12 cellular contexts compared by ENCODE assay signal in the genomic region with DNA sequence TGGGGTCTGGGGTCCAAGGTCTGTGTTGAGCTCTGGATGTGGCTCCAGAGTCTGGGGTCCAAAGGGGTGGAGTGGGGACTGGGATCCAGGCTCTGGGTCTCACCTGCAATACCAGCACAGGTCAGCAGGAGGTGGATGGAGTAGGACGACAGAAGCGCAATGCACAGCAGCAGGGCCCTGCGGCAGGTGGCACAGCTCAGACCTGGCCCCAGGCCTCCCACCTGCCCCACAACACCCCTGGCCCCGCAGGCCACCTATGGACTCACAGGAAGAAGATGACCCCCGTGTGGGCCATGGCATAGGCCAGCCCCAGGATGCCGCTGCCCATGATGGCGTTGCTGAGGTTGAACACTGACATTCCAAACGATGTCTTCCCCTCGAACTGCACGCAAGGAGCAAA. TPM values are rescaled to one million over a fixed set of nuclear protein-coding genes. Genes with fewer than 3 reads are reported as not detected.
A peak's percentile ranks its signal among the peaks of the same experiment; 100 is the strongest.
DNase-seq lines count a peak whose midpoint lies in the region; ATAC-seq and TF ChIP-seq lines count a peak whose summit lies in the region.
"Had no signal": no experiment of that assay in that cellular context is flagged by ENCODE, and none has a peak within 500 bp of the region (broad histone marks: within the 10 kb centered on the region; RNA-seq: fewer than 3 reads in every experiment).

No MANE protein-coding gene starts in this region.

- peaks cover 21% of the 10 kb centered on the region for H3K36me3 Mint-ChIP-seq in CD4-positive, alpha-beta T cell (ENCODE audit: low read depth)
- peaks cover 41% of the 10 kb centered on the region for H3K36me3 Mint-ChIP-seq in activated naive CD8-positive, alpha-beta T cell treated with anti-CD3 and anti-CD28 coated beads, Interleukin-2, amount 50 U/mL, for 24 hours (ENCODE audit: low read depth)
- H3K36me3 Mint-ChIP-seq in neural crest cell (ENCODE audit: low read depth), result peaks cover 4% of the 10 kb centered on the region

- H3K27me3 Mint-ChIP-seq in CD4-positive, alpha-beta T cell, result no peaks in the 10 kb centered on the region
- no peaks in the 10 kb centered on the region for H3K27me3 Mint-ChIP-seq in activated naive CD8-positive, alpha-beta T cell treated with anti-CD3 and anti-CD28 coated beads, Interleukin-2, amount 50 U/mL, for 24 hours
- H3K27me3 Mint-ChIP-seq in neural crest cell (ENCODE audit: low read depth), result peaks cover 33% of the 10 kb centered on the region

- H3K4me3 Mint-ChIP-seq in CD4-positive, alpha-beta T cell, result peak overlapping the region; percentile 67
- H3K4me3 Mint-ChIP-seq in activated naive CD8-positive, alpha-beta T cell treated with anti-CD3 and anti-CD28 coated beads, Interleukin-2, amount 50 U/mL, for 24 hours, result peak overlapping the region; percentile 95
- no peak overlapping the region for H3K4me3 Mint-ChIP-seq in neural crest cell

- POLR2A ChIA-PET in CD4-positive, alpha-beta T cell (lab: Charles Lee), result no interaction called here

- peak overlapping the region; percentile 92 for H3K4me3 ChIP-seq in NB4 (ENCODE audit: low read depth, low read length)

- CTCF ChIA-PET in CD4-positive, alpha-beta T cell (lab: Charles Lee), result no interaction called here

- DNase-seq in CD4-positive, alpha-beta T cell, result no peak
- peak; percentile 34 for DNase-seq in NB4 (ENCODE audit: low read depth)
- peak; percentile 62 for DNase-seq in activated naive CD8-positive, alpha-beta T cell treated with anti-CD3 and anti-CD28 coated beads, Interleukin-2, amount 50 U/mL, for 24 hours
- no peak for DNase-seq in neural crest cell (ENCODE audit: low read depth, low spot score)
- DNase-seq in NCI-H526 (lab: John Stamatoyannopoulos, UW), result no peak
- DNase-seq: dorsolateral prefrontal cortex, left lung, NCI-H1105 treated with DMSO at 0.1 percent for 48 hours, T1000 had no signal

- no peaks in the 10 kb centered on the region for H3K9me3 ChIP-seq in CD4-positive, alpha-beta T cell (ENCODE audit: control insufficient read depth, low read length)
- H3K9me3 ChIP-seq: left lung had no signal

- no peak for TF ChIP-seq CTCF in CD4-positive, alpha-beta T cell (IDR thresholded peaks at IDR 0.05)
- TF ChIP-seq CTCF in NB4 (IDR thresholded peaks at IDR 0.05; ENCODE audit: low read depth, low read length) (peak; percentile 27), neural crest cell (conservative IDR thresholded peaks at IDR 0.05) (peak; percentile 33)

- no peak for ATAC-seq in CD4-positive, alpha-beta T cell (ENCODE audit: poor library complexity)
- no peak for ATAC-seq in activated naive CD8-positive, alpha-beta T cell treated with anti-CD3 and anti-CD28 coated beads, Interleukin-2, amount 50 U/mL, for 24 hours
- ATAC-seq in HG02798 (IDR thresholded peaks at IDR 0.05; ENCODE audit: poor library complexity, unreplicated experiment) (no peak), HG03095 (IDR thresholded peaks at IDR 0.05; ENCODE audit: unreplicated experiment) (no peak), GM18519 (IDR thresholded peaks at IDR 0.05; ENCODE audit: low FRiP score, unreplicated experiment) (no peak)

- intact Hi-C loops in CD4-positive, alpha-beta T cell (cut with DNase I, micrococcal nuclease), result loop anchor here in 1 of 2 experiments (5.0 kb wide), 1 partner anchor 384 kb away; no protein-coding TSS in a partner anchor

- H3K27me3 ChIP-seq in CD4-positive, alpha-beta T cell (ENCODE audit: control insufficient read depth, insufficient read depth, low read length), result no peaks in the 10 kb centered on the region
- H3K27me3 ChIP-seq: left lung had no signal

- no peak overlapping the region for H3K27ac ChIP-seq in CD4-positive, alpha-beta T cell (ENCODE audit: low read depth, low read length)
- H3K27ac ChIP-seq: dorsolateral prefrontal cortex, left lung had no signal

- H3K27ac Mint-ChIP-seq in CD4-positive, alpha-beta T cell, result no peak overlapping the region
- peak overlapping the region; percentile 74 for H3K27ac Mint-ChIP-seq in activated naive CD8-positive, alpha-beta T cell treated with anti-CD3 and anti-CD28 coated beads, Interleukin-2, amount 50 U/mL, for 24 hours
- H3K27ac Mint-ChIP-seq in neural crest cell (ENCODE audit: unreplicated experiment), result no peak overlapping the region

- peaks cover 40% of the 10 kb centered on the region for H3K4me1 Mint-ChIP-seq in CD4-positive, alpha-beta T cell (ENCODE audit: low read depth)
- peaks cover 45% of the 10 kb centered on the region for H3K4me1 Mint-ChIP-seq in activated naive CD8-positive, alpha-beta T cell treated with anti-CD3 and anti-CD28 coated beads, Interleukin-2, amount 50 U/mL, for 24 hours
- H3K4me1 Mint-ChIP-seq in neural crest cell, result peaks cover 11% of the 10 kb centered on the region

- no peak for TF ChIP-seq POLR2A in NB4 (IDR thresholded peaks at IDR 0.05; ENCODE audit: extremely low read depth, insufficient read length)

- H3K9me3 Mint-ChIP-seq in CD4-positive, alpha-beta T cell, result no peaks in the 10 kb centered on the region
- no peaks in the 10 kb centered on the region for H3K9me3 Mint-ChIP-seq in activated naive CD8-positive, alpha-beta T cell treated with anti-CD3 and anti-CD28 coated beads, Interleukin-2, amount 50 U/mL, for 24 hours
- no peaks in the 10 kb centered on the region for H3K9me3 Mint-ChIP-seq in neural crest cell

RNA-seq across cellular contexts. Expression of a gene that starts 3.4 kb away (rescaled TPM):
- 1 to 10 TPM; 7.0 to 8.3 TPM for total RNA-seq in CD4-positive, alpha-beta T cell
- total RNA-seq in neural crest cell, result 6.5 and 8.8 TPM in 2 replicates

RNA-seq across cellular contexts. Expression of a gene that starts 9.3 kb away (rescaled TPM):
- 10 to 100 TPM; 60.0 to 61.0 TPM for total RNA-seq in CD4-positive, alpha-beta T cell
- 42.2 and 45.8 TPM in 2 replicates for total RNA-seq in neural crest cell

RNA-seq across cellular contexts. Expression of a gene that starts 42.1 kb away (rescaled TPM):
- 10 to 100 TPM; 12.0 to 14.1 TPM for total RNA-seq in CD4-positive, alpha-beta T cell
- 13.0 and 14.2 TPM in 2 replicates for total RNA-seq in neural crest cell

RNA-seq across cellular contexts. Expression of a gene that starts 54.9 kb away (rescaled TPM):
- total RNA-seq in CD4-positive, alpha-beta T cell, result 10 to 100 TPM; 38.1 to 41.1 TPM
- total RNA-seq in neural crest cell, result 155 and 168 TPM in 2 replicates

RNA-seq across cellular contexts. Expression of a gene that starts 54.9 kb away (rescaled TPM):
- not detected for total RNA-seq in CD4-positive, alpha-beta T cell
- total RNA-seq in neural crest cell, result not detected in 2 replicates
- total RNA-seq: dorsolateral prefrontal cortex, left lung had no signal

Comparison
In these comparisons a context has a peak if more than half of its experiments do, and no peak if none do; other contexts are left out.
1. DNase-seq: peak in NB4 (single experiment) and activated naive CD8-positive, alpha-beta T cell treated with anti-CD3 and anti-CD28 coated beads, Interleukin-2, amount 50 U/mL, for 24 hours (single experiment); none in CD4-positive, alpha-beta T cell (0 of 10), neural crest cell (single experiment) and NCI-H526 (0 of 2).